ENCODE assay signal across 1 cellular context in genomic region chr12:7862301-7862700, GRCh38.
TF ChIP-seq lines count a peak whose summit lies in the region.

No MANE protein-coding gene starts in this region.

TF ChIP-seq in HepG2, 621 proteins besides CTCF, POLR2A, EP300 and RAD21:
- TF ChIP-seq ZNF687 (CRISPR knock-in tag; IDR thresholded peaks at IDR 0.05) (peak; percentile 35), ATF7-NPFF (CRISPR knock-in tag; IDR thresholded peaks at IDR 0.05; ENCODE audit: low read depth) (0 out of 2 replicates have a peak, but pooled peaks have one; percentile 30)
